ENCODE assay signal across 8 cellular contexts in genomic region chr12:106956048-106956935, GRCh38. TPM values are rescaled to one million over a fixed set of nuclear protein-coding genes. Genes with fewer than 3 reads are reported as not detected.
DNase-seq lines count a peak whose midpoint lies in the region; ATAC-seq and TF ChIP-seq lines count a peak whose summit lies in the region.

No MANE protein-coding gene starts in this region.

- DNase-seq in NCI-H2107 treated with DMSO at 0.1 percent for 48 hours (lab: John Stamatoyannopoulos, UW; ENCODE audit: unreplicated experiment), result peak; percentile 52
- DNase-seq in NCI-H2107 (lab: John Stamatoyannopoulos, UW), result no peak
- DNase-seq in NCI-H2227 (lab: John Stamatoyannopoulos, UW; ENCODE audit: unreplicated experiment), result peak; percentile 86
- peak; percentile 79 for DNase-seq in activated CD4-positive, alpha-beta T cell treated with anti-CD3 and anti-CD28 coated beads for 36 hours
- DNase-seq in colonic mucosa, result peak; percentile 71
- peak; percentile 87 for DNase-seq in left kidney (ENCODE audit: low read depth, low spot score)
- DNase-seq in stimulated activated CD4-positive, alpha-beta T cell treated with anti-CD3 and anti-CD28 coated beads, Interleukin-1b, Interleukin-23, amount 100 ng/mL, for 1 hour (ENCODE audit: low read depth in 2 of 2), result peak; percentile 5 to 23

- H3K9me3 ChIP-seq in colonic mucosa, result no peaks in the 10 kb centered on the region

- peaks cover 31% of the 10 kb centered on the region for H3K4me1 Mint-ChIP-seq in activated CD4-positive, alpha-beta T cell treated with anti-CD3 and anti-CD28 coated beads for 36 hours

- no peaks in the 10 kb centered on the region for H3K9me3 Mint-ChIP-seq in activated CD4-positive, alpha-beta T cell treated with anti-CD3 and anti-CD28 coated beads for 36 hours (ENCODE audit: low read depth)

- peak overlapping the region; percentile 93 for H3K27ac ChIP-seq in colonic mucosa

- TF ChIP-seq CTCF in colonic mucosa (IDR thresholded peaks at IDR 0.05), result no peak

- ATAC-seq in HG02973 (IDR thresholded peaks at IDR 0.05; ENCODE audit: unreplicated experiment), result peak; percentile 28
- ATAC-seq in activated CD4-positive, alpha-beta T cell treated with anti-CD3 and anti-CD28 coated beads for 36 hours, result peak; percentile 45

- peaks cover 5% of the 10 kb centered on the region for H3K36me3 Mint-ChIP-seq in activated CD4-positive, alpha-beta T cell treated with anti-CD3 and anti-CD28 coated beads for 36 hours (ENCODE audit: low read depth)

- H3K4me1 ChIP-seq in colonic mucosa, result peaks cover 5% of the 10 kb centered on the region

- no peaks in the 10 kb centered on the region for H3K27me3 Mint-ChIP-seq in activated CD4-positive, alpha-beta T cell treated with anti-CD3 and anti-CD28 coated beads for 36 hours

- H3K27me3 ChIP-seq in colonic mucosa, result no peaks in the 10 kb centered on the region

- no peaks in the 10 kb centered on the region for H3K36me3 ChIP-seq in colonic mucosa

- H3K4me3 Mint-ChIP-seq in activated CD4-positive, alpha-beta T cell treated with anti-CD3 and anti-CD28 coated beads for 36 hours, result peak overlapping the region; percentile 100

- CTCF ChIA-PET in activated CD4-positive, alpha-beta T cell treated with anti-CD3 and anti-CD28 coated beads for 36 hours (lab: Charles Lee), result interaction anchor here (0.7 to 1.5 kb wide), 5 partner anchors 14 to 732 kb away, joined by 3 to 4 read pairs (median 3); no protein-coding TSS in a partner anchor

- H3K4me3 ChIP-seq in colonic mucosa, result peak overlapping the region; percentile 79

- intact Hi-C loops in activated CD4-positive, alpha-beta T cell treated with anti-CD3 and anti-CD28 coated beads for 36 hours (cut with DNase I, micrococcal nuclease), result loop anchor here (1.0 to 10.0 kb wide), 4 partner anchors 137 to 804 kb away; partner anchors contain the start of genes CKAP4 (in 1 of the 2), CRY1 (in 1 of the 2) and PWP1 (in 1 of the 2)
- intact Hi-C loops in colonic mucosa (cut with DNase I), result no loop called here

- POLR2A ChIA-PET in activated CD4-positive, alpha-beta T cell treated with anti-CD3 and anti-CD28 coated beads for 36 hours (lab: Charles Lee), result interaction anchor here (1.1 to 1.5 kb wide), 2 partner anchors 28 to 53 kb away, joined by 3 to 4 read pairs; no protein-coding TSS in a partner anchor

- H3K9ac ChIP-seq in colonic mucosa (ENCODE audit: low read depth in 2 of 2, low read length in 2 of 2), result peak overlapping the region; percentile 90 to 92

- H3K27ac Mint-ChIP-seq in activated CD4-positive, alpha-beta T cell treated with anti-CD3 and anti-CD28 coated beads for 36 hours, result peak overlapping the region; percentile 98

RNA-seq across cellular contexts. Expression of gene TMEM263, which starts 0.6 kb away (rescaled TPM):
- total RNA-seq in activated CD4-positive, alpha-beta T cell treated with anti-CD3 and anti-CD28 coated beads for 36 hours, result 10 to 100 TPM; 38.9 to 43.0 TPM
- total RNA-seq in colonic mucosa, result 10 to 100 TPM; 29.6 to 41.9 TPM

RNA-seq across cellular contexts. Expression of gene MTERF2, which starts 30.7 kb away (rescaled TPM):
- total RNA-seq in activated CD4-positive, alpha-beta T cell treated with anti-CD3 and anti-CD28 coated beads for 36 hours, result 1 to 10 TPM; 5.0 to 5.8 TPM
- total RNA-seq in colonic mucosa, result 10 to 100 TPM in 1 of 2 donors, 1 to 10 TPM in 1; 9.3 to 11.6 TPM
